ENCODE assay signal across 8 cellular contexts in genomic region chr10:109978481-109978880, GRCh38. TPM values are rescaled to one million over a fixed set of nuclear protein-coding genes. Genes with fewer than 3 reads are reported as not detected.
A peak's percentile ranks its signal among the peaks of the same experiment; 100 is the strongest.
DNase-seq lines count a peak whose midpoint lies in the region; ATAC-seq lines count a peak whose summit lies in the region.

No MANE protein-coding gene starts in this region.

- ATAC-seq in activated naive CD4-positive, alpha-beta T cell treated with anti-CD3 and anti-CD28 coated beads, Interleukin-2, amount 50 U/mL, for 72 hours = peak; percentile 46 to 61
- ATAC-seq in right cardiac atrium = peak in 1 of 2 donors; percentile 47

- H3K4me3 ChIP-seq in SJSA1 (no peak overlapping the region), right cardiac atrium (ENCODE audit: low read length) (no peak overlapping the region)

- H3K9me3 ChIP-seq in SJSA1 (replicated peaks) = no peaks in the 10 kb centered on the region
- H3K9me3 ChIP-seq in right cardiac atrium (ENCODE audit: control insufficient read depth, low read length) = no peaks in the 10 kb centered on the region

- DNase-seq in activated gamma-delta T cell treated with Interleukin-2 at 50 U/mL for 16 hours (peak; percentile 63), activated gamma-delta T cell (lab: John Stamatoyannopoulos, UW) (no peak), SJSA1 (ENCODE audit: low read depth in 1 of 2, low spot score in 2 of 2) (peak; percentile 74 to 84), right cardiac atrium (peak in 2 of 3 donors; percentile 28 to 57), middle frontal gyrus (ENCODE audit: extremely low spot score, low spot score) (no peak), cerebellar nuclear complex (lab: John Stamatoyannopoulos, UW) (no peak)
- DNase-seq in activated naive CD4-positive, alpha-beta T cell treated with anti-CD3 and anti-CD28 coated beads, Interleukin-2, amount 50 U/mL, for 72 hours (ENCODE audit: low spot score in 2 of 2) = peak in 1 of 2 donors; percentile 68
- peak; percentile 74 for DNase-seq in stimulated activated CD4-positive, alpha-beta T cell treated with anti-CD3 and anti-CD28 coated beads, Interleukin-15, amount 100 ng/mL, for 24 hours

- intact Hi-C loops in right cardiac atrium (cut with DNase I) = no loop called here

- no peaks in the 10 kb centered on the region for H3K36me3 ChIP-seq in SJSA1

- no peaks in the 10 kb centered on the region for H3K36me3 Mint-ChIP-seq in activated naive CD4-positive, alpha-beta T cell treated with anti-CD3 and anti-CD28 coated beads, Interleukin-2, amount 50 U/mL, for 72 hours

- H3K27me3 ChIP-seq in SJSA1 (replicated peaks) = no peaks in the 10 kb centered on the region
- H3K27me3 ChIP-seq in right cardiac atrium (ENCODE audit: control insufficient read depth, insufficient read depth) = no peaks in the 10 kb centered on the region

- H3K27ac Mint-ChIP-seq in activated naive CD4-positive, alpha-beta T cell treated with anti-CD3 and anti-CD28 coated beads, Interleukin-2, amount 50 U/mL, for 72 hours = no peak overlapping the region

- no peaks in the 10 kb centered on the region for H3K9me3 Mint-ChIP-seq in activated naive CD4-positive, alpha-beta T cell treated with anti-CD3 and anti-CD28 coated beads, Interleukin-2, amount 50 U/mL, for 72 hours

- WGBS in right cardiac atrium = 51% methylated on average over 6 of the region's 6 CpGs

- H3K4me1 ChIP-seq in SJSA1 (replicated peaks) (peaks cover 26% of the 10 kb centered on the region), right cardiac atrium (ENCODE audit: control insufficient read depth, insufficient read depth, low read length) (no peaks in the 10 kb centered on the region)

- H3K27ac ChIP-seq in SJSA1 = peak overlapping the region; percentile 62
- no peak overlapping the region for H3K27ac ChIP-seq in right cardiac atrium (ENCODE audit: low read length)

RNA-seq across cellular contexts. Expression of gene ADD3, which starts 29.3 kb away (rescaled TPM):
- total RNA-seq in SJSA1 (2014; rRNA removed; shearing (Covaris generic)) = 107 and 303 TPM in 2 replicates
- total RNA-seq in activated naive CD4-positive, alpha-beta T cell treated with anti-CD3 and anti-CD28 coated beads, Interleukin-2, amount 50 U/mL, for 72 hours = 100 to 1,000 TPM in 1 of 2 donors, 10 to 100 TPM in 1; 60.3 to 123 TPM
- total RNA-seq in right cardiac atrium = 100 to 1,000 TPM; 113 to 146 (median 124) TPM
- 47.4 TPM for polyA plus RNA-seq in right cardiac atrium

RNA-seq across cellular contexts. Expression of gene XPNPEP1, which starts 55.2 kb away (rescaled TPM):
- 81.3 and 105 TPM in 2 replicates for total RNA-seq in SJSA1 (2014; rRNA removed; shearing (Covaris generic))
- 100 to 1,000 TPM in 1 of 2 donors, 10 to 100 TPM in 1; 77.9 to 118 TPM for total RNA-seq in activated naive CD4-positive, alpha-beta T cell treated with anti-CD3 and anti-CD28 coated beads, Interleukin-2, amount 50 U/mL, for 72 hours
- total RNA-seq in right cardiac atrium = 10 to 100 TPM; 36.9 to 47.4 (median 39.1) TPM
- polyA plus RNA-seq in right cardiac atrium = 20.7 TPM

Comparison
In these comparisons a context has a peak if more than half of its experiments do, and no peak if none do; other contexts are left out.
1. DNase-seq: peak in activated gamma-delta T cell treated with Interleukin-2 at 50 U/mL for 16 hours (single experiment), SJSA1 (2 of 2), right cardiac atrium (2 of 3) and stimulated activated CD4-positive, alpha-beta T cell treated with anti-CD3 and anti-CD28 coated beads, Interleukin-15, amount 100 ng/mL, for 24 hours (single experiment); none in activated gamma-delta T cell (single experiment), middle frontal gyrus (single experiment) and cerebellar nuclear complex (0 of 2).